8 cellular contexts compared by ENCODE assay signal in the genomic region with DNA sequence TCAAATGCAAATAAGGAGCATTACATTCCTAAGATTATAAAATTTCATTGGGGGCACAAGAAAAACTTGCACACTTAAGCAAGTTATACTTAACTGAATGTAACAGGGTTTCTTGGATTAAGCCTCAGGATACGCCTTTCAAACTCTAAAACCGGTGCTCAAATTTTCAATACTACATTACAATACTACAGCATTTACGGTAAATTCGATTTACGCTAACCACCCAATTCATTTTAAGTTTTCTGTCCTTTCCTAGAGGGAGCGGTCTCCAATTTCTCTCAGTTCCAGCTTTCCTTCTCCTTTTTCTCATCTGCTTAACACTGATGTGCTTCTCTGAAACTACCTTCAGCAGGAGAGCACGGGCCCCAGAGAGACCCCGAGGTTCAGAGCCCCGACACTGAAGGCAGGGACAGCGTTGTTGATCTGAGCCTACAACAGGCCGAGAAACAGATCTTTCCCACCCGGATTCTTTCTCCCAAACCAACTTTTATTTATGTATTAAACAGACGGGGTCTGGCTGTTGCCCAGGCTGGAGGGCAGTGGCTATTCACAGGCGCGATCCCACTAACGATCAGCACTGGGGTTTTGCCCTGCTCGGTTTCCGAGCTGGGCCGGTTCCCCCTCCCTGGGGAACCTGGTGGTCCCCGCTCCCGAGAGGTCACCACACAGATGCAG. TPM values are rescaled to one million over a fixed set of nuclear protein-coding genes. Genes with fewer than 3 reads are reported as not detected.
DNase-seq lines count a peak whose midpoint lies in the region; ATAC-seq and TF ChIP-seq lines count a peak whose summit lies in the region.

No MANE protein-coding gene starts in this region.

- H3K79me2 ChIP-seq in KMS-11 (ENCODE audit: insufficient read depth, low read depth): peaks cover 16% of the 10 kb centered on the region

- H3K9me3 ChIP-seq in ES-I3 (ENCODE audit: control insufficient read depth, insufficient read depth, low read length) (peaks cover 3% of the 10 kb centered on the region), lung (ENCODE audit: control insufficient read depth in 2 of 2, insufficient read depth in 1 of 2, low read length in 1 of 2) (no peaks in the 10 kb centered on the region), uterus (no peaks in the 10 kb centered on the region)

- H3K9ac ChIP-seq in ES-I3 (ENCODE audit: low read depth, low read length): peak overlapping the region; percentile 100
- peak overlapping the region; percentile 81 for H3K9ac ChIP-seq in KMS-11

- DNase-seq in lung (ENCODE audit: low spot score): peak; percentile 29
- no peak for DNase-seq in uterus
- no peak for DNase-seq in posterior vena cava (ENCODE audit: low spot score)
- no peak for DNase-seq in SKM-1 (lab: John Stamatoyannopoulos, UW; ENCODE audit: unreplicated experiment)

- H3K27ac Mint-ChIP-seq in brain: peak overlapping the region; percentile 98 to 100 (median 99)

- H2AFZ ChIP-seq in KMS-11 (ENCODE audit: low read depth): peak overlapping the region; percentile 91

- H3K4me3 ChIP-seq in KMS-11 (IDR thresholded peaks at IDR 0.05; ENCODE audit: insufficient read depth, low read depth, low read length) (no peak overlapping the region), lung (peak overlapping the region; percentile 93), uterus (peak overlapping the region; percentile 87 to 93)

- H3K36me3 Mint-ChIP-seq in brain: peaks cover 21% of the 10 kb centered on the region

- ATAC-seq in lung (ENCODE audit: insufficient read depth, low FRiP score): no peak
- no peak for ATAC-seq in GM21515 (IDR thresholded peaks at IDR 0.05; ENCODE audit: unreplicated experiment)

- no peak for TF ChIP-seq CTCF in KMS-11 (conservative IDR thresholded peaks at IDR 0.05; ENCODE audit: low read depth, low read length)
- no peak for TF ChIP-seq CTCF in brain (conservative IDR thresholded peaks at IDR 0.05)
- no peak for TF ChIP-seq CTCF in lung (IDR thresholded peaks at IDR 0.05; ENCODE audit: control extremely low read depth, extremely low read depth)
- TF ChIP-seq CTCF in uterus (IDR thresholded peaks at IDR 0.05): no peak

- H3K36me3 ChIP-seq in ES-I3 (ENCODE audit: insufficient read depth, low read length): peaks cover 3% of the 10 kb centered on the region
- H3K36me3 ChIP-seq in KMS-11 (ENCODE audit: insufficient read depth): no peaks in the 10 kb centered on the region
- H3K36me3 ChIP-seq in lung (ENCODE audit: control insufficient read depth in 2 of 2, insufficient read depth in 2 of 2, low read length in 2 of 2): no peaks in the 10 kb centered on the region
- H3K36me3 ChIP-seq in uterus: no peaks in the 10 kb centered on the region

- no peaks in the 10 kb centered on the region for H3K4me1 ChIP-seq in ES-I3 (ENCODE audit: insufficient read depth, low read length)
- peaks cover 16% of the 10 kb centered on the region for H3K4me1 ChIP-seq in KMS-11 (ENCODE audit: low read depth, poor library complexity, severe bottlenecking)
- H3K4me1 ChIP-seq in lung (ENCODE audit: control insufficient read depth in 2 of 2, insufficient read depth in 2 of 2, low read length in 2 of 2): peaks cover 0 to 3% of the 10 kb centered on the region in 2 donors
- no peaks in the 10 kb centered on the region for H3K4me1 ChIP-seq in uterus

- 4 to 8% methylated on average over 21 of the region's 21 CpGs for WGBS in lung, 2 donors

- H4K20me1 ChIP-seq in KMS-11 (ENCODE audit: insufficient read depth): no peaks in the 10 kb centered on the region

- H3K27ac ChIP-seq in KMS-11 (peak overlapping the region; percentile 68), lung (ENCODE audit: low read depth in 1 of 2, low read length in 1 of 2) (peak overlapping the region; percentile 91 to 93), uterus (peak overlapping the region; percentile 95)

- H3K27me3 Mint-ChIP-seq in brain: peaks cover 13% of the 10 kb centered on the region

- no peak for TF ChIP-seq POLR2A in uterus (IDR thresholded peaks at IDR 0.05)

- intact Hi-C loops in uterus (cut with DNase I; ENCODE audit: low total_unique reads): no loop called here
- intact Hi-C loops in posterior vena cava (cut with DNase I): no loop called here

- H3K9me3 Mint-ChIP-seq in brain: peaks cover 0 to 3% (median 0%) of the 10 kb centered on the region in 5 experiments

- peak overlapping the region; percentile 92 to 100 (median 96) for H3K4me3 Mint-ChIP-seq in brain

- peak overlapping the region; percentile 91 for H3K4me2 ChIP-seq in KMS-11

- peaks cover 31% of the 10 kb centered on the region for H3K4me1 Mint-ChIP-seq in brain

- no peaks in the 10 kb centered on the region for H3K27me3 ChIP-seq in KMS-11 (ENCODE audit: insufficient read depth, low read depth)
- H3K27me3 ChIP-seq in lung (ENCODE audit: control insufficient read depth, insufficient read depth): no peaks in the 10 kb centered on the region
- H3K27me3 ChIP-seq in uterus: no peaks in the 10 kb centered on the region

RNA-seq across cellular contexts. Expression of gene ZNF425, which starts 0.8 kb away (rescaled TPM):
- polyA plus RNA-seq in brain (ENCODE audit: insufficient read depth, low read depth, low replicate concordance) (2.9 TPM), lung (under 1 TPM; 0.55 to 0.70 TPM)
- total RNA-seq in lung (1 to 10 TPM; 1.7 to 2.8 TPM), uterus (1 to 10 TPM in 2 of 4 donors, under 1 TPM in 1, not detected in 1; 0.77 to 8.8 (median 4.8) TPM), posterior vena cava (1 to 10 TPM in 1 of 2 donors, under 1 TPM in 1; 0.97 to 1.7 TPM)

RNA-seq across cellular contexts. Expression of gene ZNF398, which starts 21.9 kb away (rescaled TPM):
- polyA plus RNA-seq in brain (ENCODE audit: insufficient read depth, low read depth, low replicate concordance) (7.5 TPM), lung (1 to 10 TPM; 3.0 to 4.1 TPM)
- total RNA-seq in lung (10 to 100 TPM; 12.7 to 14.6 TPM), uterus (10 to 100 TPM in 3 of 4 donors, 1 to 10 TPM in 1; 7.6 to 22.6 (median 16.5) TPM), posterior vena cava (10 to 100 TPM; 10.3 to 12.1 TPM)

RNA-seq across cellular contexts. Expression of gene ZNF786, which starts 34.8 kb away (rescaled TPM):
- polyA plus RNA-seq in brain (ENCODE audit: insufficient read depth, low read depth, low replicate concordance) (4.0 TPM), lung (1 to 10 TPM; 2.0 to 3.4 TPM)
- total RNA-seq in lung (1 to 10 TPM; 5.5 to 5.9 TPM), uterus (10 to 100 TPM in 2 of 4 donors, 1 to 10 TPM in 2; 3.6 to 13.7 (median 9.7) TPM), posterior vena cava (1 to 10 TPM; 3.4 to 4.6 TPM)
